ENCODE assay signal across 17 cellular contexts in genomic region chr10:132406750-132407149, GRCh38. TPM values are rescaled to one million over a fixed set of nuclear protein-coding genes. Genes with fewer than 3 reads are reported as not detected.
DNase-seq lines count a peak whose midpoint lies in the region; ATAC-seq, FAIRE-seq and TF ChIP-seq lines count a peak whose summit lies in the region.
"Had no signal": no experiment of that assay in that cellular context is flagged by ENCODE, and none has a peak within 500 bp of the region (broad histone marks: within the 10 kb centered on the region; RNA-seq: fewer than 3 reads in every experiment).

No MANE protein-coding gene starts in this region.

- DNase-seq in Panc1 (ENCODE audit: low read depth, low spot score) (no peak), kidney (peak; percentile 68), progenitor cell of endocrine pancreas (ENCODE audit: low spot score, unreplicated experiment) (no peak), T-helper 9 cell (no peak)
- DNase-seq in naive thymus-derived CD8-positive, alpha-beta T cell, result no peak
- DNase-seq: ACHN; activated CD4-positive, alpha-beta T cell treated with anti-CD3 and anti-CD28 coated beads, Interleukin-2, amount 10 ng/mL, durations not matched to agents 7 days and 5 days; activated T-cell treated with anti-CD3 and anti-CD28 coated beads, Interleukin-2, amount 50 U/mL, for 4 hours; COR-L47; GF-D8; NCI-H524; stimulated activated CD4-positive, alpha-beta T cell treated with anti-CD3 and anti-CD28 coated beads, Interleukin-2, amount 100 ng/mL, for 48 hours had no signal

- H3K36me3 ChIP-seq in Panc1 (ENCODE audit: control insufficient read depth, insufficient read depth, low read length), result no peaks in the 10 kb centered on the region
- peaks cover 0 to 7% of the 10 kb centered on the region in 2 donors for H3K36me3 ChIP-seq in kidney (ENCODE audit: control insufficient read depth in 1 of 2, insufficient read depth in 2 of 2, low read length in 2 of 2)

- TF ChIP-seq CTCF in 22Rv1 (IDR thresholded peaks at IDR 0.05) (no peak), Panc1 (IDR thresholded peaks at IDR 0.05) (no peak), kidney (IDR thresholded peaks at IDR 0.05; ENCODE audit: borderline replicate concordance, extremely low read depth, insufficient read depth) (no peak), progenitor cell of endocrine pancreas (IDR thresholded peaks at IDR 0.05; ENCODE audit: unreplicated experiment) (no peak)

- intact Hi-C loops in Panc1 (cut with micrococcal nuclease; ENCODE audit: unreplicated experiment) (no loop called here), kidney (cut with DNase I) (no loop called here)

- in situ Hi-C loops in Panc1 (cut with HindIII; ENCODE audit: low pct_unique_long_range_greater_than_20kb, low sequenced_read_pairs), result no loop called here

- peak overlapping the region; percentile 98 for H3K27ac Mint-ChIP-seq in progenitor cell of endocrine pancreas
- peak overlapping the region in 1 of 10 donors; percentile 7 for H3K27ac Mint-ChIP-seq in naive thymus-derived CD8-positive, alpha-beta T cell
- H3K27ac Mint-ChIP-seq: activated CD4-positive, alpha-beta T cell treated with anti-CD3 and anti-CD28 coated beads, Interleukin-2, amount 10 ng/mL, durations not matched to agents 7 days and 5 days had no signal

- no peaks in the 10 kb centered on the region for H3K9me3 Mint-ChIP-seq in progenitor cell of endocrine pancreas (ENCODE audit: low read depth)
- no peaks in the 10 kb centered on the region for H3K9me3 Mint-ChIP-seq in naive thymus-derived CD8-positive, alpha-beta T cell
- H3K9me3 Mint-ChIP-seq: activated CD4-positive, alpha-beta T cell treated with anti-CD3 and anti-CD28 coated beads, Interleukin-2, amount 10 ng/mL, durations not matched to agents 7 days and 5 days; activated T-cell treated with anti-CD3 and anti-CD28 coated beads, Interleukin-2, amount 50 U/mL, for 4 hours had no signal

- H3K27ac ChIP-seq in 22Rv1, result peak overlapping the region; percentile 91
- peak overlapping the region; percentile 89 for H3K27ac ChIP-seq in Panc1 (ENCODE audit: low read length)
- H3K27ac ChIP-seq in kidney (ENCODE audit: low read depth in 2 of 2, low read length in 2 of 2), result peak overlapping the region; percentile 92 to 95
- H3K27ac ChIP-seq: KMS-11 had no signal

- H3K9me3 ChIP-seq in Panc1 (ENCODE audit: control insufficient read depth, insufficient read depth, low read depth, low read length) (no peaks in the 10 kb centered on the region), kidney (ENCODE audit: control insufficient read depth in 1 of 2, low read length in 2 of 2) (no peaks in the 10 kb centered on the region)

- H3K4me3 Mint-ChIP-seq in progenitor cell of endocrine pancreas (ENCODE audit: low read depth), result no peak overlapping the region
- no peak overlapping the region for H3K4me3 Mint-ChIP-seq in naive thymus-derived CD8-positive, alpha-beta T cell
- H3K4me3 Mint-ChIP-seq: activated CD4-positive, alpha-beta T cell treated with anti-CD3 and anti-CD28 coated beads, Interleukin-2, amount 10 ng/mL, durations not matched to agents 7 days and 5 days; activated T-cell treated with anti-CD3 and anti-CD28 coated beads, Interleukin-2, amount 50 U/mL, for 4 hours had no signal

- FAIRE-seq in kidney (lab: Jason Lieb, UNC), result no peak
- FAIRE-seq: GM19239 had no signal

- CTCF ChIA-PET in Panc1 (lab: Charles Lee), result no interaction called here

- peaks cover 47% of the 10 kb centered on the region for H3K4me1 ChIP-seq in Panc1 (ENCODE audit: control insufficient read depth, insufficient read depth, low read length)
- H3K4me1 ChIP-seq in kidney (ENCODE audit: control insufficient read depth in 1 of 2, insufficient read depth in 1 of 2, low read depth in 1 of 2, low read length in 2 of 2), result peaks cover 13 to 49% of the 10 kb centered on the region in 2 donors

- BruUV-seq in Panc1 (replicated peaks; lab: Mats Ljungman, UMichigan), result no TSS peak

- no peaks in the 10 kb centered on the region for H3K27me3 ChIP-seq in Panc1 (ENCODE audit: control insufficient read depth, insufficient read depth, low read length)

- no peak overlapping the region for H3K9ac ChIP-seq in kidney (ENCODE audit: low read length in 2 of 2)
- H3K9ac ChIP-seq: KMS-11 had no signal

- H3K4me3 ChIP-seq in Panc1 (ENCODE audit: low read depth in 2 of 2, low read length in 2 of 2) (no peak overlapping the region), kidney (ENCODE audit: low read length in 2 of 2) (no peak overlapping the region)

- POLR2A ChIA-PET in Panc1 (lab: Charles Lee), result interaction anchor here (0.6 kb wide), 1 partner anchor 17 kb away, joined by 4 read pairs; no protein-coding TSS in a partner anchor
- POLR2A ChIA-PET in naive thymus-derived CD8-positive, alpha-beta T cell (lab: Charles Lee), result interaction anchor here (2.6 kb wide), 1 partner anchor 9 kb away, joined by 8 read pairs; no protein-coding TSS in a partner anchor

- H3K27me3 Mint-ChIP-seq in progenitor cell of endocrine pancreas, result no peaks in the 10 kb centered on the region
- no peaks in the 10 kb centered on the region for H3K27me3 Mint-ChIP-seq in naive thymus-derived CD8-positive, alpha-beta T cell
- H3K27me3 Mint-ChIP-seq: activated CD4-positive, alpha-beta T cell treated with anti-CD3 and anti-CD28 coated beads, Interleukin-2, amount 10 ng/mL, durations not matched to agents 7 days and 5 days had no signal

- peaks cover 8% of the 10 kb centered on the region for H3K36me3 Mint-ChIP-seq in progenitor cell of endocrine pancreas (ENCODE audit: insufficient read depth)
- H3K36me3 Mint-ChIP-seq in naive thymus-derived CD8-positive, alpha-beta T cell, result peaks cover 0 to 12% (median 2%) of the 10 kb centered on the region in 3 donors

- H3K4me1 Mint-ChIP-seq in progenitor cell of endocrine pancreas (ENCODE audit: low read depth), result peaks cover 30% of the 10 kb centered on the region
- H3K4me1 Mint-ChIP-seq in naive thymus-derived CD8-positive, alpha-beta T cell, result peaks cover 10 to 34% (median 28%) of the 10 kb centered on the region in 4 donors

- ATAC-seq in Panc1 (no peak), GM21619 (IDR thresholded peaks at IDR 0.05; ENCODE audit: unreplicated experiment) (no peak), HG03469 (IDR thresholded peaks at IDR 0.05; ENCODE audit: unreplicated experiment) (no peak)
- ATAC-seq in naive thymus-derived CD8-positive, alpha-beta T cell, result no peak
- ATAC-seq: activated T-cell treated with anti-CD3 and anti-CD28 coated beads, Interleukin-2, amount 50 U/mL, for 4 hours had no signal

RNA-seq across cellular contexts. Expression of gene PWWP2B, which starts 9.8 kb away (rescaled TPM):
- total RNA-seq in Panc1 (2021; ENCODE audit: unreplicated experiment), result 51.6 TPM
- polyA plus RNA-seq in Panc1 (2012; ENCODE audit: insufficient read length), result 56.2 TPM
- 24.3 TPM for total RNA-seq in kidney
- 12.9 TPM for polyA plus RNA-seq in kidney (ENCODE audit: insufficient read depth, low read depth, low replicate concordance)
- total RNA-seq in progenitor cell of endocrine pancreas, result 23.2 and 24.3 TPM in 2 replicates
- 10 to 100 TPM in 1 of 2 experiments, 1 to 10 TPM in 1; 9.1 to 10.2 TPM for total RNA-seq in naive thymus-derived CD8-positive, alpha-beta T cell
- polyA plus RNA-seq in naive thymus-derived CD8-positive, alpha-beta T cell, result 1 to 10 TPM; 1.2 to 2.9 (median 1.9) TPM
